19 cellular contexts compared by ENCODE assay signal in genomic region chr6:114467931-114468330, GRCh38.
DNase-seq lines count a peak whose midpoint lies in the region; ATAC-seq and TF ChIP-seq lines count a peak whose summit lies in the region.
"Had no signal": no experiment of that assay in that cellular context is flagged by ENCODE, and none has a peak within 500 bp of the region (broad histone marks: within the 10 kb centered on the region; RNA-seq: fewer than 3 reads in every experiment).

No MANE protein-coding gene starts in this region.

- H3K4me3 ChIP-seq in MG63: no peak overlapping the region
- H3K4me3 ChIP-seq in cardiac fibroblast (replicated peaks in 1 of 2; ENCODE audit: low read depth in 2 of 2, low read length in 2 of 2): no peak overlapping the region
- H3K4me3 ChIP-seq: GM23248, K562, SJCRH30 had no signal

- no peaks in the 10 kb centered on the region for H3K36me3 ChIP-seq in MG63
- H3K36me3 ChIP-seq: SJCRH30 had no signal

- peaks cover 2% of the 10 kb centered on the region; the same call in 1 of the 2 replicates for H3K9me3 ChIP-seq in MG63
- H3K9me3 ChIP-seq: SJCRH30 had no signal

- no peaks in the 10 kb centered on the region for H3K27me3 ChIP-seq in MG63

- peak; percentile 13 for ATAC-seq in sciatic nerve
- no peak for ATAC-seq in GM18867 (IDR thresholded peaks at IDR 0.05; ENCODE audit: unreplicated experiment)
- ATAC-seq: K562, Right ventricle myocardium inferior had no signal

- TF ChIP-seq CTCF in cardiac fibroblast (IDR thresholded peaks at IDR 0.05; ENCODE audit: low read depth, low read length): no peak

- intact Hi-C loops in sciatic nerve (cut with DNase I): no loop called here

- DNase-seq in COLO829 (ENCODE audit: low spot score) (peak; percentile 28), MG63 (peak; percentile 3), cardiac fibroblast (ENCODE audit: low read depth in 2 of 2) (peak; percentile 43 to 48), sciatic nerve (ENCODE audit: low spot score) (no peak), SW480 (ENCODE audit: low spot score) (no peak), NCI-H1694 (lab: John Stamatoyannopoulos, UW) (no peak)
- DNase-seq: GM23248, H7, Kasumi-1, MM.1S, NCI-H2029 treated with DMSO at 0.1 percent for 48 hours, NCI-H2171, NCI-H345, NCI-H524, NCI-H748 treated with DMSO at 0.1 percent for 48 hours, SJCRH30 had no signal

Comparison
In these comparisons a context has a peak if more than half of its experiments do, and no peak if none do; other contexts are left out.
1. DNase-seq: peak in COLO829 (single experiment), MG63 (single experiment) and cardiac fibroblast (2 of 2); none in sciatic nerve (single experiment), SW480 (single experiment) and NCI-H1694 (single experiment).